In the genomic region with DNA sequence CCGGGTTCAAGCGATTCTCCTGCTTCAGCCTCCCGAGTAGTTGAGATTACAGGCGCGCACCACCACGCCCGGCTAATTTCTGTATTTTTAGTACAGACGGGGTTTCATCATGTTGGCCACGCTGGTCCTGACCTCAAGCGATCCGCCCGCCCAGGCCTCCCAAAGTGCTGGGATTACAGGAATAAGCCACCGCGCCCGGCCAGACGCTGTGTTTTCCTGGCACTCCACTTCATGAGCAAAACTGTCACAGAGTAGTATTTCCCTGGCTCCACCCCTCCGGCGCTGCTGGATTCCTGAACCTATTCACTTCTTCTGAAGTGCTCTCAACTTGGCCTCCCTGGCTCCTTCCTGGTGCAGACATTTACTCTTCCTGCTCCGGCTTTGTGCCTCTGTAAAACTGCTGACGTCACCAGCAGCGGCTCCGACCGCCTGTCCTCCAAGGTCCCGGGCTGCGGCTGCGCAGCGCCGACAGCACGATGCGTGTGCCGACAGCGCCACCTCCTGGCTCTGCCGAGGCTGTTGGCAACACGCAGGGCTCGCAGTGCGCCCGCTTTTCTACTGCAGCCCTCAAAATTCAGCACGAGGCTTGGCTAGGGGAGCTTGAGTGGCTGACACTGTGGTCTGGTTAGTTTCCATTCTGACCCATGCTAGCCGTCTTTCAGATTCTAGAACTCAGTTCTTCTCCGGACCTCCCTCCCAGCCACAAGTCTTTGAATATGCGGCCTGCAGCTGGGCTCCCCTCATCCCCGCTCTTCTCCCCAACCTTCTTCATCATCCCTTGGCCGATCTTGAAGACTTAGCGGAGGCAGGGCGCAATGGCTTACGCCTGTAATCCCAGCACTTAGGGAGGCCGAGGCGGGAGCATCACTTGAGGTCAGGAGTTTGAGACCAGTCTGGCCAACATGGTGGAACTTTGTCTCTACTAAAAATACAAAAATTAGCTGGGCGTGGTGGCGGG, we compare ENCODE assay signal across 8 cellular contexts. TPM values are rescaled to one million over a fixed set of nuclear protein-coding genes. Genes with fewer than 3 reads are reported as not detected.
DNase-seq lines count a peak whose midpoint lies in the region; ATAC-seq and TF ChIP-seq lines count a peak whose summit lies in the region.

No MANE protein-coding gene starts in this region.

- peaks cover 3% of the 10 kb centered on the region for H3K9me3 Mint-ChIP-seq in nephron progenitor cell

- no peaks in the 10 kb centered on the region for H3K27me3 ChIP-seq in MG63

- H3K4me1 Mint-ChIP-seq in nephron progenitor cell = peaks cover 13% of the 10 kb centered on the region

- peak; percentile 63 for ATAC-seq in GM21576 (IDR thresholded peaks at IDR 0.05; ENCODE audit: unreplicated experiment)

- H3K9me3 ChIP-seq in MG63 = no peaks in the 10 kb centered on the region

- peaks cover 48% of the 10 kb centered on the region for H3K27me3 Mint-ChIP-seq in nephron progenitor cell (ENCODE audit: low read depth, poor library complexity)

- no peaks in the 10 kb centered on the region for H3K36me3 Mint-ChIP-seq in nephron progenitor cell (ENCODE audit: low read depth)

- TF ChIP-seq CTCF in fibroblast of the aortic adventitia (IDR thresholded peaks at IDR 0.05; ENCODE audit: insufficient read depth, low read length) (peak; percentile 95), nephron progenitor cell (IDR thresholded peaks at IDR 0.05) (peak; percentile 98)

- no peaks in the 10 kb centered on the region for H3K36me3 ChIP-seq in MG63

- peak; percentile 56; the same call in 1 of the 2 replicates for TF ChIP-seq POLR2A in Raji (IDR thresholded peaks at IDR 0.05; ENCODE audit: insufficient read depth, low read depth, low read length)

- H3K27ac Mint-ChIP-seq in nephron progenitor cell = peak overlapping the region; percentile 89

- 0 out of 2 replicates have a peak overlapping the region, but pooled peaks have one; percentile 18 for H3K4me3 ChIP-seq in MG63
- H3K4me3 ChIP-seq in fibroblast of the aortic adventitia (ENCODE audit: low read depth, low read length) = peak overlapping the region; percentile 25

- H3K4me3 Mint-ChIP-seq in nephron progenitor cell = peak overlapping the region; percentile 64

- DNase-seq in COR-L47 (lab: John Stamatoyannopoulos, UW) (peak; percentile 91), MG63 (peak; percentile 93), fibroblast of the aortic adventitia (ENCODE audit: low read depth) (peak; percentile 95), nephron progenitor cell (peak; percentile 95)
- DNase-seq in activated T-helper 9 cell treated with anti-CD3 and anti-CD28 coated beads, Interleukin-2, amount 50 U/mL, for 16 hours (ENCODE audit: low read depth) = peak; percentile 87
- peak; percentile 86 for DNase-seq in stimulated activated naive CD4-positive, alpha-beta T cell treated with Interleukin-2 at 50 U/mL for 16 hours (lab: John Stamatoyannopoulos, UW)

RNA-seq across cellular contexts. Expression of a gene that starts 36.6 kb away (rescaled TPM):
- 11.8 and 17.6 TPM in 2 replicates for total RNA-seq in MG63 (2014; rRNA removed; shearing (Covaris generic); ENCODE audit: low replicate concordance)
- total RNA-seq in fibroblast of the aortic adventitia (ENCODE audit: low replicate concordance) = 17.4 and 25.8 TPM in 2 replicates

Comparison
In these comparisons a context has a peak if more than half of its experiments do, and no peak if none do; other contexts are left out.
1. Peak in every context shown above with its lines: DNase-seq, ATAC-seq and H3K4me3 ChIP-seq.